Comparison of ENCODE assay signal across 23 cellular contexts in the genomic region with DNA sequence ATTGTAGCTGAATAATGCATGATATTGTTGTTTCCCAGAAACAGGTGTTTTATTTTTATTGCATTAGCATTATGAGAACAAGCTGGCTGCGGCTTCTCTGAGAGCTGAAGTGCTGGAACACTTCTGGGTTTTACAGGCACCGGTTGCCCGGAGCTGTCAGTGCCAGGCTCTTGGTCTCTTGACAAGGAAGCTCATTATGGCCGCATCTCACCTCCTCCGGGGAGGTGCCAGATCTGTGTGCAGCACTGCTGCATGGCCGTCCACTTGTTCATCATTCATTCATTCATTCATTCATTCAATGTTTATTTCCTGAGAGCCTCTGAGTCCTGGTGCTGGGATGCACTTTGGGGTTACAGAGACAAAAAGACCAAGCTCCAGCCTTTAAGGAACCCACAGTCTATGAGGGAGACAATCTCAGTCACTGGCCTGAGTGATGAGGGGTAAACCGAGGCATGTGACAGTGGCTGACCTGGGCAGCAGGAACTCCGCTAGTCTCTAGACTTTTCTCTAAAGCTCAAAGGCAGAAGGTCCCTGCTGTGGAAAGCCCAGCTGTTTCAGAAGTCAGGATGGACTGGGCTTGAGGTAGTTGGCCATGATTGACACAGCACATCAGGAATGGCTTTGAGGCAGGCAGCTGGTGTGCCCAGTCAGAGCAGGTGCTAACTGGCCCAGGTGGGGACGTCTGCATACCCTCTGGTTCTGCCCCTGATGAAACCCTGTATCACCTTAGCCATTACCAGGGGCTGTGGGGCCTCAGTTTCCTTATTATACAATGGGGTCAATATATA.
DNase-seq lines count a peak whose midpoint lies in the region; ATAC-seq, FAIRE-seq and TF ChIP-seq lines count a peak whose summit lies in the region.
"Had no signal": no experiment of that assay in that cellular context is flagged by ENCODE, and none has a peak within 500 bp of the region (broad histone marks: within the 10 kb centered on the region; RNA-seq: fewer than 3 reads in every experiment).

No MANE protein-coding gene starts in this region.

- no peak overlapping the region for H3K18ac ChIP-seq in neuronal stem cell (ENCODE audit: low read length)

- H3K4me2 ChIP-seq in neuronal stem cell (ENCODE audit: insufficient read depth, low read length, poor library complexity, severe bottlenecking), result no peak overlapping the region
- H3K4me2 ChIP-seq: SK-N-SH had no signal

- peaks cover 2 to 6% of the 10 kb centered on the region in 2 donors for H3K4me1 ChIP-seq in neuronal stem cell (ENCODE audit: control insufficient read depth in 2 of 2, insufficient read depth in 1 of 2, low read depth in 1 of 2, low read length in 2 of 2)
- peaks cover 6 to 7% of the 10 kb centered on the region in 2 donors for H3K4me1 ChIP-seq in thoracic aorta (ENCODE audit: control insufficient read depth in 1 of 2, low read depth in 2 of 2)

- H3K27ac ChIP-seq in neuronal stem cell (replicated peaks; ENCODE audit: low read length) (no peak overlapping the region), thoracic aorta (no peak overlapping the region)
- H3K27ac ChIP-seq: C4-2B had no signal

- no peak overlapping the region for H2AFZ ChIP-seq in neuronal stem cell (ENCODE audit: low read length)

- no peaks in the 10 kb centered on the region for H3K36me3 ChIP-seq in bronchial epithelial cell (ENCODE audit: control insufficient read depth, insufficient read depth, low read length)
- H3K36me3 ChIP-seq in neuronal stem cell (replicated peaks in 1 of 2; ENCODE audit: control insufficient read depth in 2 of 2, insufficient read depth in 2 of 2, low read length in 2 of 2), result no peaks in the 10 kb centered on the region
- H3K36me3 ChIP-seq in thoracic aorta, result no peaks in the 10 kb centered on the region

- H3K4ac ChIP-seq in neuronal stem cell (ENCODE audit: low read length), result no peak overlapping the region

- no peaks in the 10 kb centered on the region for H3K4me1 Mint-ChIP-seq in activated CD8-positive, alpha-beta memory T cell treated with anti-CD3 and anti-CD28 coated beads, Interleukin-2, amount 10 ng/mL, durations not matched to agents 7 days and 5 days

- H3K27me3 Mint-ChIP-seq in activated CD8-positive, alpha-beta memory T cell treated with anti-CD3 and anti-CD28 coated beads, Interleukin-2, amount 10 ng/mL, durations not matched to agents 7 days and 5 days, result no peaks in the 10 kb centered on the region

- no peak overlapping the region for H4K8ac ChIP-seq in neuronal stem cell (ENCODE audit: low read depth, low read length)

- H3K9me3 Mint-ChIP-seq in activated CD8-positive, alpha-beta memory T cell treated with anti-CD3 and anti-CD28 coated beads, Interleukin-2, amount 10 ng/mL, durations not matched to agents 7 days and 5 days (ENCODE audit: low read depth), result no peaks in the 10 kb centered on the region

- H3K4me3 Mint-ChIP-seq in activated CD8-positive, alpha-beta memory T cell treated with anti-CD3 and anti-CD28 coated beads, Interleukin-2, amount 10 ng/mL, durations not matched to agents 7 days and 5 days, result no peak overlapping the region
- H3K4me3 Mint-ChIP-seq: HFFc6 had no signal

- TF ChIP-seq CTCF in bronchial epithelial cell (IDR thresholded peaks at IDR 0.05; ENCODE audit: insufficient read depth, low read length, severe bottlenecking), result no peak
- TF ChIP-seq CTCF in thoracic aorta (IDR thresholded peaks at IDR 0.05), result no peak

- no peak overlapping the region for H2BK120ac ChIP-seq in neuronal stem cell (ENCODE audit: low read depth, low read length)

- H4K91ac ChIP-seq in neuronal stem cell (ENCODE audit: low read depth, low read length, poor library complexity), result no peak overlapping the region

- DNase-seq in activated CD8-positive, alpha-beta memory T cell treated with anti-CD3 and anti-CD28 coated beads for 24 hours, result peak; percentile 33
- no peak for DNase-seq in activated CD8-positive, alpha-beta memory T cell treated with anti-CD3 and anti-CD28 coated beads, Interleukin-2, amount 10 ng/mL, durations not matched to agents 7 days and 5 days
- no peak for DNase-seq in bronchial epithelial cell (ENCODE audit: low read depth)
- DNase-seq in neuronal stem cell (ENCODE audit: low spot score), result no peak
- no peak for DNase-seq in thoracic aorta (ENCODE audit: low spot score)
- DNase-seq in NCI-H69 (lab: John Stamatoyannopoulos, UW), result no peak
- DNase-seq in COLO668 (lab: John Stamatoyannopoulos, UW; ENCODE audit: unreplicated experiment), result no peak
- DNase-seq: AML-193, DMS53, H7, HFFc6, Kasumi-1, NCI-H1417, NCI-H1694 treated with DMSO at 0.1 percent for 48 hours, NCI-H2081 treated with DMSO at 0.1 percent for 48 hours, NCI-H446, NCI-H526, SIG-M5, SK-N-SH had no signal

- no peaks in the 10 kb centered on the region for H3K79me1 ChIP-seq in neuronal stem cell (ENCODE audit: low read depth, low read length)

- no peak overlapping the region for H3K23ac ChIP-seq in neuronal stem cell (ENCODE audit: low read depth, low read length, poor library complexity)

- no CpG with 5 or more reads among the region's 9 CpGs for WGBS in neuronal stem cell (ENCODE audit: extremely low coverage in 2 of 2, insufficient read length in 2 of 2, insufficient replicate concordance in 1 of 2), 2 donors

- no peaks in the 10 kb centered on the region for H3K36me3 Mint-ChIP-seq in activated CD8-positive, alpha-beta memory T cell treated with anti-CD3 and anti-CD28 coated beads, Interleukin-2, amount 10 ng/mL, durations not matched to agents 7 days and 5 days

- no peak overlapping the region for H3K14ac ChIP-seq in neuronal stem cell (ENCODE audit: low read length)

- H3K4me3 ChIP-seq in bronchial epithelial cell (ENCODE audit: low read depth, low read length) (no peak overlapping the region), neuronal stem cell (ENCODE audit: low read length in 2 of 2) (no peak overlapping the region), thoracic aorta (no peak overlapping the region)

- H3K9me3 ChIP-seq in neuronal stem cell (replicated peaks in 1 of 2; ENCODE audit: control insufficient read depth in 2 of 2, insufficient read depth in 1 of 2, low read depth in 1 of 2, low read length in 2 of 2) (no peaks in the 10 kb centered on the region), thoracic aorta (no peaks in the 10 kb centered on the region)
- H3K9me3 ChIP-seq: SK-N-SH had no signal

- no peaks in the 10 kb centered on the region for H3K27me3 ChIP-seq in bronchial epithelial cell (ENCODE audit: control insufficient read depth, insufficient read depth, low read length)
- H3K27me3 ChIP-seq in neuronal stem cell (ENCODE audit: control insufficient read depth in 3 of 3, insufficient read depth in 3 of 3, low read depth in 1 of 3, low read length in 3 of 3), result no peaks in the 10 kb centered on the region
- H3K27me3 ChIP-seq in thoracic aorta (replicated peaks; ENCODE audit: insufficient read depth), result no peaks in the 10 kb centered on the region

- no peak overlapping the region for H3K27ac Mint-ChIP-seq in activated CD8-positive, alpha-beta memory T cell treated with anti-CD3 and anti-CD28 coated beads, Interleukin-2, amount 10 ng/mL, durations not matched to agents 7 days and 5 days
- H3K27ac Mint-ChIP-seq: HFFc6 had no signal

- H3K9ac ChIP-seq in neuronal stem cell (ENCODE audit: low read depth, low read length, poor library complexity), result no peak overlapping the region
- H3K9ac ChIP-seq: SK-N-SH had no signal

- peak; percentile 50 for FAIRE-seq in bronchial epithelial cell (lab: Jason Lieb, UNC)
- FAIRE-seq: D721Med had no signal

- ATAC-seq in activated CD8-positive, alpha-beta memory T cell treated with anti-CD3 and anti-CD28 coated beads, Interleukin-2, amount 10 ng/mL, durations not matched to agents 7 days and 5 days, result no peak
- ATAC-seq in thoracic aorta (ENCODE audit: insufficient number of reproducible peaks, low FRiP score, low read depth) (peak; percentile 7), GM19035 (IDR thresholded peaks at IDR 0.05; ENCODE audit: unreplicated experiment) (no peak)
- ATAC-seq: Panc1 had no signal

- H2BK15ac ChIP-seq in neuronal stem cell (ENCODE audit: low read length), result no peak overlapping the region

- H2BK12ac ChIP-seq in neuronal stem cell (ENCODE audit: low read length), result no peak overlapping the region

- H2AK5ac ChIP-seq in neuronal stem cell (ENCODE audit: low read depth, low read length), result peak overlapping the region; percentile 31

- H2BK5ac ChIP-seq in neuronal stem cell (ENCODE audit: low read length), result no peak overlapping the region

- CTCF ChIA-PET in activated CD8-positive, alpha-beta memory T cell treated with anti-CD3 and anti-CD28 coated beads, Interleukin-2, amount 10 ng/mL, durations not matched to agents 7 days and 5 days (lab: Charles Lee), result interaction anchor here (0.8 to 6.6 kb wide), 3 partner anchors 29 to 696 kb away, joined by 3 to 98 read pairs (median 3); no protein-coding TSS in a partner anchor
